ENCODE assay signal across 16 cellular contexts in genomic region chr10:132304756-132305509, GRCh38. TPM values are rescaled to one million over a fixed set of nuclear protein-coding genes. Genes with fewer than 3 reads are reported as not detected.
DNase-seq lines count a peak whose midpoint lies in the region; ATAC-seq and TF ChIP-seq lines count a peak whose summit lies in the region.
"Had no signal": no experiment of that assay in that cellular context is flagged by ENCODE, and none has a peak within 500 bp of the region (broad histone marks: within the 10 kb centered on the region; RNA-seq: fewer than 3 reads in every experiment).

No MANE protein-coding gene starts in this region.

- peaks cover 27% of the 10 kb centered on the region for H3K4me1 ChIP-seq in suprapubic skin

- TF ChIP-seq CTCF in brain (conservative IDR thresholded peaks at IDR 0.05), result no peak
- no peak for TF ChIP-seq CTCF in suprapubic skin (IDR thresholded peaks at IDR 0.05)
- TF ChIP-seq CTCF in nephron progenitor cell (IDR thresholded peaks at IDR 0.05), result no peak

- DNase-seq in activated effector memory CD4-positive, alpha-beta T cell treated with anti-CD3 and anti-CD28 coated beads, Interleukin-2, amount 50 U/mL, for 16 hours, result peak; percentile 60
- no peak for DNase-seq in activated effector memory CD4-positive, alpha-beta T cell treated with Interleukin-2 at 50 U/mL for 16 hours
- DNase-seq in mesenteric fat pad (ENCODE audit: low spot score) (peak; percentile 84), suprapubic skin (ENCODE audit: low spot score in 2 of 2) (peak; percentile 49 to 72), nephron progenitor cell (no peak)
- DNase-seq: C1 segment of cervical spinal cord, GF-D8, KBM-7, NCI-H1436 treated with DMSO at 0.1 percent for 48 hours, NCI-H2029 treated with DMSO at 0.1 percent for 48 hours, NCI-H2171 treated with DMSO at 0.1 percent for 48 hours, NCI-H446 treated with DMSO at 0.1 percent for 48 hours had no signal

- H3K36me3 Mint-ChIP-seq in brain (peaks cover 13% of the 10 kb centered on the region), nephron progenitor cell (ENCODE audit: low read depth) (peaks cover 12% of the 10 kb centered on the region)

- H3K27ac Mint-ChIP-seq in brain (no peak overlapping the region), nephron progenitor cell (no peak overlapping the region)

- no peaks in the 10 kb centered on the region for H3K9me3 ChIP-seq in suprapubic skin

- H3K4me1 Mint-ChIP-seq in brain (peaks cover 31% of the 10 kb centered on the region), nephron progenitor cell (peaks cover 26% of the 10 kb centered on the region)

- H3K27ac ChIP-seq in suprapubic skin, result no peak overlapping the region
- H3K27ac ChIP-seq: HL-60 had no signal

- peaks cover 8% of the 10 kb centered on the region for H3K27me3 ChIP-seq in suprapubic skin

- WGBS in suprapubic skin, result 93% methylated on average over 21 of the region's 21 CpGs

- H3K27me3 Mint-ChIP-seq in brain, result peaks cover 23% of the 10 kb centered on the region
- peaks cover 74% of the 10 kb centered on the region for H3K27me3 Mint-ChIP-seq in nephron progenitor cell (ENCODE audit: low read depth, poor library complexity)

- ATAC-seq in HG03571 (IDR thresholded peaks at IDR 0.05; ENCODE audit: unreplicated experiment), result no peak
- ATAC-seq in GM19023 (IDR thresholded peaks at IDR 0.05; ENCODE audit: unreplicated experiment), result no peak

- H3K4me3 Mint-ChIP-seq in brain, result peak overlapping the region in 4 of 5 experiments; percentile 89 to 90 (median 90)
- H3K4me3 Mint-ChIP-seq in nephron progenitor cell, result no peak overlapping the region

- TF ChIP-seq EP300 in suprapubic skin (IDR thresholded peaks at IDR 0.05), result no peak

- TF ChIP-seq POLR2A in suprapubic skin (IDR thresholded peaks at IDR 0.05), result no peak

- H3K4me3 ChIP-seq in suprapubic skin, result no peak overlapping the region

- peaks cover 0 to 14% (median 2%) of the 10 kb centered on the region in 5 experiments for H3K9me3 Mint-ChIP-seq in brain
- H3K9me3 Mint-ChIP-seq in nephron progenitor cell, result peaks cover 25% of the 10 kb centered on the region

- H3K36me3 ChIP-seq in suprapubic skin, result no peaks in the 10 kb centered on the region

RNA-seq across cellular contexts. Expression of gene STK32C, which starts 2.8 kb away (rescaled TPM):
- 72.6 TPM for polyA plus RNA-seq in brain (ENCODE audit: insufficient read depth, low read depth, low replicate concordance)
- 18.3 TPM for total RNA-seq in mesenteric fat pad
- 1 to 10 TPM; 1.3 to 5.6 (median 4.7) TPM for total RNA-seq in suprapubic skin

RNA-seq across cellular contexts. Expression of gene LRRC27, which starts 27.1 kb away (rescaled TPM):
- 16.2 TPM for polyA plus RNA-seq in brain (ENCODE audit: insufficient read depth, low read depth, low replicate concordance)
- total RNA-seq in mesenteric fat pad (9.0 TPM), suprapubic skin (10 to 100 TPM in 1 of 4 donors, 1 to 10 TPM in 3; 6.6 to 13.1 (median 7.1) TPM)

Comparison
In these comparisons a context has a peak if more than half of its experiments do, and no peak if none do; other contexts are left out.
1. DNase-seq: peak in activated effector memory CD4-positive, alpha-beta T cell treated with anti-CD3 and anti-CD28 coated beads, Interleukin-2, amount 50 U/mL, for 16 hours (single experiment), mesenteric fat pad (single experiment) and suprapubic skin (2 of 2); none in activated effector memory CD4-positive, alpha-beta T cell treated with Interleukin-2 at 50 U/mL for 16 hours (single experiment) and nephron progenitor cell (single experiment).